In genomic region chr17:72578817-72579470, GRCh38 we compare ENCODE assay signal across 1 cellular context.
TF ChIP-seq lines count a peak whose summit lies in the region.

No MANE protein-coding gene starts in this region.

TF ChIP-seq in HepG2, 621 proteins besides CTCF, POLR2A, EP300 and RAD21 (continued from another document):
- TF ChIP-seq CREB3 (CRISPR knock-in tag; IDR thresholded peaks at IDR 0.05) (no peak), TAF1 (CRISPR knock-in tag; IDR thresholded peaks at IDR 0.05) (no peak), ZNF790 (CRISPR knock-in tag; IDR thresholded peaks at IDR 0.05; ENCODE audit: borderline replicate concordance) (no peak), POGZ (CRISPR knock-in tag; IDR thresholded peaks at IDR 0.05) (0 out of 2 replicates have a peak, but pooled peaks have one; percentile 22), ZNF614 (CRISPR knock-in tag; IDR thresholded peaks at IDR 0.05; ENCODE audit: borderline replicate concordance) (no peak; the same call in 1 of the 2 replicates), SNRNP70 (IDR thresholded peaks at IDR 0.05; ENCODE audit: low read depth, low read length) (no peak), ZNF205 (CRISPR knock-in tag; IDR thresholded peaks at IDR 0.05) (no peak), ZNF891 (CRISPR knock-in tag; IDR thresholded peaks at IDR 0.05) (no peak), ZFAT (CRISPR knock-in tag; conservative IDR thresholded peaks at IDR 0.05) (no peak), ZNF232 (CRISPR knock-in tag; IDR thresholded peaks at IDR 0.05; ENCODE audit: borderline replicate concordance) (no peak), ZNF383 (CRISPR knock-in tag; IDR thresholded peaks at IDR 0.05; ENCODE audit: borderline replicate concordance) (no peak), ZFP62 (CRISPR knock-in tag; IDR thresholded peaks at IDR 0.05) (no peak), ZNF564 (CRISPR knock-in tag; IDR thresholded peaks at IDR 0.05) (no peak), ZNF550 (CRISPR knock-in tag; IDR thresholded peaks at IDR 0.05; ENCODE audit: borderline replicate concordance) (no peak), MAF1 (CRISPR knock-in tag; IDR thresholded peaks at IDR 0.05; ENCODE audit: borderline replicate concordance) (no peak), NCOA5 (CRISPR knock-in tag; IDR thresholded peaks at IDR 0.05) (no peak), ZNF749 (CRISPR knock-in tag; IDR thresholded peaks at IDR 0.05; ENCODE audit: borderline replicate concordance) (no peak), SOX6 (IDR thresholded peaks at IDR 0.05) (no peak), SOX6 (CRISPR knock-in tag; IDR thresholded peaks at IDR 0.05) (peak; percentile 60), HMG20B (CRISPR knock-in tag; conservative IDR thresholded peaks at IDR 0.05) (no peak), RCOR2 (CRISPR knock-in tag; IDR thresholded peaks at IDR 0.05) (0 out of 2 replicates have a peak, but pooled peaks have one; percentile 33), ZMAT3 (CRISPR knock-in tag; conservative IDR thresholded peaks at IDR 0.05) (0 out of 2 replicates have a peak, but pooled peaks have one; percentile 59), ZNF101 (CRISPR knock-in tag; IDR thresholded peaks at IDR 0.05; ENCODE audit: borderline replicate concordance, low read depth) (no peak), ARHGAP35 (CRISPR knock-in tag; IDR thresholded peaks at IDR 0.05; ENCODE audit: borderline replicate concordance) (no peak), ZFP1 (CRISPR knock-in tag; IDR thresholded peaks at IDR 0.05) (no peak)
- TF ChIP-seq, protein P1, sequence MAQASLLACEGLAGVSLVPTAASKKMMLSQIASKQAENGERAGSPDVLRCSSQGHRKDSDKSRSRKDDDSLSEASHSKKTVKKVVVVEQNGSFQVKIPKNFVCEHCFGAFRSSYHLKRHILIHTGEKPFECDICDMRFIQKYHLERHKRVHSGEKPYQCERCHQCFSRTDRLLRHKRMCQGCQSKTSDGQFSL (CRISPR knock-in tag; IDR thresholded peaks at IDR 0.05): no peak
- TF ChIP-seq, protein P2, sequence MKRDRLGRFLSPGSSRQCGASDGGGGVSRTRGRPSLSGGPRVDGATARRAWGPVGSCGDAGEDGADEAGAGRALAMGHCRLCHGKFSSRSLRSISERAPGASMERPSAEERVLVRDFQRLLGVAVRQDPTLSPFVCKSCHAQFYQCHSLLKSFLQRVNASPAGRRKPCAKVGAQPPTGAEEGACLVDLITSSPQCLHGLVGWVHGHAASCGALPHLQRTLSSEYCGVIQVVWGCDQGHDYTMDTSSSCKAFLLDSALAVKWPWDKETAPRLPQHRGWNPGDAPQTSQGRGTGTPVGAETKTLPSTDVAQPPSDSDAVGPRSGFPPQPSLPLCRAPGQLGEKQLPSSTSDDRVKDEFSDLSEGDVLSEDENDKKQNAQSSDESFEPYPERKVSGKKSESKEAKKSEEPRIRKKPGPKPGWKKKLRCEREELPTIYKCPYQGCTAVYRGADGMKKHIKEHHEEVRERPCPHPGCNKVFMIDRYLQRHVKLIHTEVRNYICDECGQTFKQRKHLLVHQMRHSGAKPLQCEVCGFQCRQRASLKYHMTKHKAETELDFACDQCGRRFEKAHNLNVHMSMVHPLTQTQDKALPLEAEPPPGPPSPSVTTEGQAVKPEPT (CRISPR knock-in tag; IDR thresholded peaks at IDR 0.05; ENCODE audit: low read depth): no peak
